Comparison of ENCODE assay signal across 16 cellular contexts in genomic region chr6:63476302-63476701, GRCh38.
DNase-seq lines count a peak whose midpoint lies in the region; ATAC-seq and TF ChIP-seq lines count a peak whose summit lies in the region.
"Had no signal": no experiment of that assay in that cellular context is flagged by ENCODE, and none has a peak within 500 bp of the region (broad histone marks: within the 10 kb centered on the region; RNA-seq: fewer than 3 reads in every experiment).

No MANE protein-coding gene starts in this region.

- no peak overlapping the region for H3K27ac Mint-ChIP-seq in activated T-cell treated with anti-CD3 and anti-CD28 coated beads, Interleukin-2, amount 50 U/mL, for 72 hours
- H3K27ac Mint-ChIP-seq: activated naive CD8-positive, alpha-beta T cell treated with anti-CD3 and anti-CD28 coated beads for 36 hours; stimulated activated naive CD8-positive, alpha-beta T cell treated with anti-CD3 and anti-CD28 coated beads, Interleukin-15, Interleukin-2, amounts not matched to agents 100 ng/mL and 50 ng/mL, for 24 hours had no signal

- H3K36me3 ChIP-seq in liver (ENCODE audit: control insufficient read depth in 4 of 4, insufficient read depth in 3 of 4, low read depth in 1 of 4, low read length in 3 of 4): no peaks in the 10 kb centered on the region
- no peaks in the 10 kb centered on the region for H3K36me3 ChIP-seq in breast epithelium

- intact Hi-C loops in breast epithelium (cut with DNase I; ENCODE audit: low total_unique reads): no loop called here

- peaks cover 3 to 20% (median 11%) of the 10 kb centered on the region in 4 donors for H3K4me1 ChIP-seq in liver (ENCODE audit: control insufficient read depth in 4 of 4, insufficient read depth in 4 of 4, low read length in 3 of 4)
- no peaks in the 10 kb centered on the region for H3K4me1 ChIP-seq in breast epithelium

- peaks cover 11% of the 10 kb centered on the region for H3K27me3 Mint-ChIP-seq in activated T-cell treated with anti-CD3 and anti-CD28 coated beads, Interleukin-2, amount 50 U/mL, for 72 hours (ENCODE audit: low read depth)
- H3K27me3 Mint-ChIP-seq: stimulated activated naive CD8-positive, alpha-beta T cell treated with anti-CD3 and anti-CD28 coated beads, Interleukin-15, Interleukin-2, amounts not matched to agents 100 ng/mL and 50 ng/mL, for 24 hours had no signal

- ATAC-seq in GM18867 (IDR thresholded peaks at IDR 0.05; ENCODE audit: unreplicated experiment): peak; percentile 50
- ATAC-seq in GM19463 (IDR thresholded peaks at IDR 0.05; ENCODE audit: unreplicated experiment): no peak
- no peak for ATAC-seq in activated T-cell treated with anti-CD3 and anti-CD28 coated beads, Interleukin-2, amount 50 U/mL, for 72 hours (replicated peaks in 1 of 2)
- ATAC-seq: left colon had no signal

- no peak overlapping the region for H3K4me3 Mint-ChIP-seq in activated T-cell treated with anti-CD3 and anti-CD28 coated beads, Interleukin-2, amount 50 U/mL, for 72 hours
- H3K4me3 Mint-ChIP-seq: activated naive CD8-positive, alpha-beta T cell treated with anti-CD3 and anti-CD28 coated beads for 36 hours; CD4-positive, alpha-beta memory T cell; stimulated activated naive CD8-positive, alpha-beta T cell treated with anti-CD3 and anti-CD28 coated beads, Interleukin-15, Interleukin-2, amounts not matched to agents 100 ng/mL and 50 ng/mL, for 24 hours had no signal

- TF ChIP-seq POLR2A in breast epithelium (IDR thresholded peaks at IDR 0.05): no peak

- DNase-seq in NCI-H2107 treated with DMSO at 0.1 percent for 48 hours (lab: John Stamatoyannopoulos, UW; ENCODE audit: unreplicated experiment) (peak; percentile 8), NCI-H2107 (lab: John Stamatoyannopoulos, UW) (no peak), OCI-M1 (lab: John Stamatoyannopoulos, UW) (peak; percentile 43), breast epithelium (ENCODE audit: low spot score in 2 of 2) (no peak)
- DNase-seq in activated T-cell treated with anti-CD3 and anti-CD28 coated beads, Interleukin-2, amount 50 U/mL, for 72 hours: no peak
- DNase-seq: activated naive CD8-positive, alpha-beta T cell treated with anti-CD3 and anti-CD28 coated beads for 36 hours; CD4-positive, alpha-beta memory T cell; effector memory CD4-positive, alpha-beta T cell; left colon; NCI-H1694; posterior cingulate gyrus had no signal

- H3K9me3 ChIP-seq in liver (ENCODE audit: control insufficient read depth in 4 of 4, low read length in 3 of 4) (no peaks in the 10 kb centered on the region), breast epithelium (no peaks in the 10 kb centered on the region)

- peak; percentile 30 for TF ChIP-seq CTCF in liver (IDR thresholded peaks at IDR 0.05; ENCODE audit: low read depth, low read length, missing input control)
- no peak for TF ChIP-seq CTCF in breast epithelium (IDR thresholded peaks at IDR 0.05)

- peak; percentile 19 to 62 for TF ChIP-seq RAD21 in liver (IDR thresholded peaks at IDR 0.05)

- H3K27ac ChIP-seq in liver (ENCODE audit: low read depth in 1 of 2, low read length in 2 of 2) (peak overlapping the region; percentile 78 to 82), breast epithelium (no peak overlapping the region)
- H3K27ac ChIP-seq: HL-60 had no signal

- no peaks in the 10 kb centered on the region for H3K4me1 Mint-ChIP-seq in activated T-cell treated with anti-CD3 and anti-CD28 coated beads, Interleukin-2, amount 50 U/mL, for 72 hours (ENCODE audit: low read depth)
- H3K4me1 Mint-ChIP-seq: activated naive CD8-positive, alpha-beta T cell treated with anti-CD3 and anti-CD28 coated beads for 36 hours had no signal

- H3K4me3 ChIP-seq in liver (ENCODE audit: low read depth in 1 of 3, low read length in 3 of 3) (no peak overlapping the region), breast epithelium (no peak overlapping the region)

- H3K27me3 ChIP-seq in liver (ENCODE audit: control insufficient read depth in 4 of 4, insufficient read depth in 4 of 4, low read length in 3 of 4) (no peaks in the 10 kb centered on the region), breast epithelium (no peaks in the 10 kb centered on the region)

- peak overlapping the region in 1 of 2 donors; percentile 65 for H3K9ac ChIP-seq in liver (ENCODE audit: low read depth in 1 of 2, low read length in 2 of 2)

- no peaks in the 10 kb centered on the region for H3K9me3 Mint-ChIP-seq in activated T-cell treated with anti-CD3 and anti-CD28 coated beads, Interleukin-2, amount 50 U/mL, for 72 hours
- H3K9me3 Mint-ChIP-seq: activated naive CD8-positive, alpha-beta T cell treated with anti-CD3 and anti-CD28 coated beads for 36 hours; stimulated activated naive CD8-positive, alpha-beta T cell treated with anti-CD3 and anti-CD28 coated beads, Interleukin-15, Interleukin-2, amounts not matched to agents 100 ng/mL and 50 ng/mL, for 24 hours had no signal

- 42% methylated on average over 3 of the region's 3 CpGs for WGBS in liver

- H3K36me3 Mint-ChIP-seq in activated T-cell treated with anti-CD3 and anti-CD28 coated beads, Interleukin-2, amount 50 U/mL, for 72 hours (ENCODE audit: insufficient read depth in 2 of 2): no peaks in the 10 kb centered on the region
- H3K36me3 Mint-ChIP-seq: activated naive CD8-positive, alpha-beta T cell treated with anti-CD3 and anti-CD28 coated beads for 36 hours; CD4-positive, alpha-beta memory T cell had no signal

TF ChIP-seq in liver, 16 proteins besides CTCF, POLR2A, EP300 and RAD21:
- TF ChIP-seq FOXA2 (IDR thresholded peaks at IDR 0.05) (no peak), TAF1 (conservative IDR thresholded peaks at IDR 0.05) (peak; percentile 39), FOXA1 (IDR thresholded peaks at IDR 0.05) (no peak), HNF4A (conservative IDR thresholded peaks at IDR 0.05) (peak in 1 of 2 donors; percentile 31), SP1 (IDR thresholded peaks at IDR 0.05) (no peak), YY1 (IDR thresholded peaks at IDR 0.05) (peak; percentile 35)
- TF ChIP-seq, protein P1, sequence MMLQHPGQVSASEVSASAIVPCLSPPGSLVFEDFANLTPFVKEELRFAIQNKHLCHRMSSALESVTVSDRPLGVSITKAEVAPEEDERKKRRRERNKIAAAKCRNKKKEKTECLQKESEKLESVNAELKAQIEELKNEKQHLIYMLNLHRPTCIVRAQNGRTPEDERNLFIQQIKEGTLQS (IDR thresholded peaks at IDR 0.05): no peak
TF ChIP-seq in liver: peak in this region for 3.

Comparison
In these comparisons a context has a peak if more than half of its experiments do, and no peak if none do; other contexts are left out.
1. DNase-seq: peak in NCI-H2107 treated with DMSO at 0.1 percent for 48 hours (single experiment) and OCI-M1 (single experiment); none in NCI-H2107 (single experiment), breast epithelium (0 of 2) and activated T-cell treated with anti-CD3 and anti-CD28 coated beads, Interleukin-2, amount 50 U/mL, for 72 hours (0 of 2).
2. H3K27ac ChIP-seq: peak in liver (2 of 2); none in breast epithelium (0 of 2).